Comparison of ENCODE assay signal across 24 cellular contexts in genomic region chr1:201166964-201167624, GRCh38. TPM values are rescaled to one million over a fixed set of nuclear protein-coding genes. Genes with fewer than 3 reads are reported as not detected.
DNase-seq lines count a peak whose midpoint lies in the region; ATAC-seq, FAIRE-seq and TF ChIP-seq lines count a peak whose summit lies in the region.
"Had no signal": no experiment of that assay in that cellular context is flagged by ENCODE, and none has a peak within 500 bp of the region (broad histone marks: within the 10 kb centered on the region; RNA-seq: fewer than 3 reads in every experiment).

No MANE protein-coding gene starts in this region.

- H3K4me1 Mint-ChIP-seq in progenitor cell of endocrine pancreas (ENCODE audit: low read depth), result peaks cover 51% of the 10 kb centered on the region
- peaks cover 15% of the 10 kb centered on the region for H3K4me1 Mint-ChIP-seq in stimulated activated effector memory CD8-positive, alpha-beta T cell treated with anti-CD3 and anti-CD28 coated beads, Interleukin-12 subunit alpha, Interleukin-12 subunit beta, amount 100 ng/mL, for 72 hours

- no peaks in the 10 kb centered on the region for H3K27me3 Mint-ChIP-seq in progenitor cell of endocrine pancreas

- H3K9me3 Mint-ChIP-seq in progenitor cell of endocrine pancreas (ENCODE audit: low read depth), result no peaks in the 10 kb centered on the region
- no peaks in the 10 kb centered on the region for H3K9me3 Mint-ChIP-seq in stimulated activated effector memory CD8-positive, alpha-beta T cell treated with anti-CD3 and anti-CD28 coated beads, Interleukin-12 subunit alpha, Interleukin-12 subunit beta, amount 100 ng/mL, for 72 hours
- H3K9me3 Mint-ChIP-seq: activated naive CD8-positive, alpha-beta T cell treated with anti-CD3 and anti-CD28 coated beads, Interleukin-2, amount 50 U/mL, for 24 hours; neural progenitor cell had no signal

- peak overlapping the region; percentile 95 for H3K27ac Mint-ChIP-seq in progenitor cell of endocrine pancreas
- no peak overlapping the region for H3K27ac Mint-ChIP-seq in stimulated activated effector memory CD8-positive, alpha-beta T cell treated with anti-CD3 and anti-CD28 coated beads, Interleukin-12 subunit alpha, Interleukin-12 subunit beta, amount 100 ng/mL, for 72 hours
- H3K27ac Mint-ChIP-seq: activated naive CD8-positive, alpha-beta T cell treated with anti-CD3 and anti-CD28 coated beads, Interleukin-2, amount 50 U/mL, for 24 hours; neural progenitor cell had no signal

- peak; percentile 38 to 70 for DNase-seq in NCI-H526 (lab: John Stamatoyannopoulos, UW)
- DNase-seq in NCI-H526 treated with DMSO at 0.1 percent for 48 hours (lab: John Stamatoyannopoulos, UW), result no peak
- peak; percentile 64 to 85 for DNase-seq in NCI-H2081 (lab: John Stamatoyannopoulos, UW)
- DNase-seq in progenitor cell of endocrine pancreas (ENCODE audit: low spot score, unreplicated experiment), result no peak
- no peak for DNase-seq in NCI-H1048 (lab: John Stamatoyannopoulos, UW)
- DNase-seq in stimulated activated effector memory CD8-positive, alpha-beta T cell treated with anti-CD3 and anti-CD28 coated beads, Interleukin-12 subunit alpha, Interleukin-12 subunit beta, amount 100 ng/mL, for 72 hours (ENCODE audit: low spot score in 2 of 2), result no peak
- DNase-seq: activated naive CD8-positive, alpha-beta T cell treated with anti-CD3 and anti-CD28 coated beads, Interleukin-2, amount 50 U/mL, for 24 hours; C1 segment of cervical spinal cord; Karpas-422; kidney glomerular epithelial cell; midbrain; SK-N-SH; stimulated activated CD4-positive, alpha-beta T cell treated with anti-CD3 and anti-CD28 coated beads, Interleukin-4, amount 100 ng/mL, for 24 hours; uterus had no signal

- no peak for ATAC-seq in HG03025 (IDR thresholded peaks at IDR 0.05; ENCODE audit: low FRiP score, unreplicated experiment)
- no peak for ATAC-seq in stimulated activated effector memory CD8-positive, alpha-beta T cell treated with anti-CD3 and anti-CD28 coated beads, Interleukin-12 subunit alpha, Interleukin-12 subunit beta, amount 100 ng/mL, for 72 hours
- ATAC-seq: activated naive CD8-positive, alpha-beta T cell treated with anti-CD3 and anti-CD28 coated beads, Interleukin-2, amount 50 U/mL, for 24 hours had no signal

- TF ChIP-seq CTCF in progenitor cell of endocrine pancreas (IDR thresholded peaks at IDR 0.05; ENCODE audit: unreplicated experiment), result no peak

- peak; percentile 90 for FAIRE-seq in TTC549 (lab: Jason Lieb, UNC)
- FAIRE-seq: endothelial cell of umbilical vein had no signal

- H3K36me3 Mint-ChIP-seq in progenitor cell of endocrine pancreas (ENCODE audit: insufficient read depth), result no peaks in the 10 kb centered on the region
- peaks cover 12% of the 10 kb centered on the region for H3K36me3 Mint-ChIP-seq in stimulated activated effector memory CD8-positive, alpha-beta T cell treated with anti-CD3 and anti-CD28 coated beads, Interleukin-12 subunit alpha, Interleukin-12 subunit beta, amount 100 ng/mL, for 72 hours
- H3K36me3 Mint-ChIP-seq: neural progenitor cell had no signal

- H3K4me3 Mint-ChIP-seq in progenitor cell of endocrine pancreas (ENCODE audit: low read depth), result peak overlapping the region; percentile 25
- H3K4me3 Mint-ChIP-seq in stimulated activated effector memory CD8-positive, alpha-beta T cell treated with anti-CD3 and anti-CD28 coated beads, Interleukin-12 subunit alpha, Interleukin-12 subunit beta, amount 100 ng/mL, for 72 hours, result no peak overlapping the region
- H3K4me3 Mint-ChIP-seq: activated naive CD8-positive, alpha-beta T cell treated with anti-CD3 and anti-CD28 coated beads, Interleukin-2, amount 50 U/mL, for 24 hours; neural progenitor cell had no signal

RNA-seq across cellular contexts. Expression of gene TMEM9, which starts 12.8 kb away (rescaled TPM):
- total RNA-seq in progenitor cell of endocrine pancreas, result 146 TPM in 2 replicates

RNA-seq across cellular contexts. Expression of gene IGFN1, which starts 23.5 kb away (rescaled TPM):
- total RNA-seq in progenitor cell of endocrine pancreas, result 0.38 and 0.44 TPM in 2 replicates
- total RNA-seq: endothelial cell of umbilical vein, smooth muscle cell had no signal

RNA-seq across cellular contexts. Expression of gene ASCL5, which starts 40.1 kb away (rescaled TPM):
- 0.26 and 0.36 TPM in 2 replicates for total RNA-seq in progenitor cell of endocrine pancreas
- total RNA-seq: A673, breast epithelium, endothelial cell of umbilical vein, H4, HT1080, smooth muscle cell, uterus had no signal

RNA-seq across cellular contexts. Expression of gene CACNA1S, which starts 54.9 kb away (rescaled TPM):
- 0.05 TPM in 1 of 2 replicates, not detected in the other for total RNA-seq in progenitor cell of endocrine pancreas
- total RNA-seq: A673, breast epithelium, endothelial cell of umbilical vein, H4, HT1080, NCI-H460, smooth muscle cell had no signal

Comparison
In these comparisons a context has a peak if more than half of its experiments do, and no peak if none do; other contexts are left out.
1. DNase-seq: peak in NCI-H526 (2 of 2) and NCI-H2081 (2 of 2); none in NCI-H526 treated with DMSO at 0.1 percent for 48 hours (single experiment), progenitor cell of endocrine pancreas (single experiment), NCI-H1048 (single experiment) and stimulated activated effector memory CD8-positive, alpha-beta T cell treated with anti-CD3 and anti-CD28 coated beads, Interleukin-12 subunit alpha, Interleukin-12 subunit beta, amount 100 ng/mL, for 72 hours (0 of 2).